ENCODE assay signal across 16 cellular contexts in the genomic region with DNA sequence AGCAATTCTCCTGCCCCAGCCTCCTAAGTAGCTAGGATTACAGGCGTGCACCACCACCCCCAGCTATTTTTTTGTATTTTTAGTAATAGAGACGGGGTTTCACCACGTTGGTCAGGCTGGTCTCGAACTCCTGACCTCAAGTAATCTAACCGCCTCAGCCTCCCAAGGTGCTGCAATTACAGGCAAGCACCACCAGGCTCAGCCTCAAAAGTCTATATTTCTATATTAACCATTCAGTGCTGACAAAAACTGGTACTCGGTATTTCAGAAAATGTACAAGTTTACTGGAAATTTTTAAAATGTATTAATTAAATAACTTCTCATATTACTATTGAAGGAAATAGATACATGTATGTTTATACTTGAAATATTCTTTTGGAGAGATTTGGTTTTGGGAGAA. TPM values are rescaled to one million over a fixed set of nuclear protein-coding genes. Genes with fewer than 3 reads are reported as not detected.
DNase-seq lines count a peak whose midpoint lies in the region; ATAC-seq and TF ChIP-seq lines count a peak whose summit lies in the region.
"Had no signal": no experiment of that assay in that cellular context is flagged by ENCODE, and none has a peak within 500 bp of the region (broad histone marks: within the 10 kb centered on the region; RNA-seq: fewer than 3 reads in every experiment).

No MANE protein-coding gene starts in this region.

- CTCF ChIA-PET in activated CD4-positive, alpha-beta T cell treated with anti-CD3 and anti-CD28 coated beads for 36 hours (lab: Charles Lee): interaction anchor here (0.7 to 1.4 kb wide), 7 partner anchors 9 to 211 kb away, joined by 3 to 8 read pairs (median 3); no protein-coding TSS in a partner anchor

- no peak overlapping the region for H3K4me2 ChIP-seq in osteoblast (ENCODE audit: insufficient read depth, low read length)

- intact Hi-C loops in activated CD4-positive, alpha-beta T cell treated with anti-CD3 and anti-CD28 coated beads for 36 hours (cut with DNase I, micrococcal nuclease): loop anchor here in 1 of 2 experiments (10.0 kb wide), 1 partner anchor 182 kb away; no protein-coding TSS in a partner anchor

- H3K4me3 Mint-ChIP-seq in activated CD4-positive, alpha-beta T cell treated with anti-CD3 and anti-CD28 coated beads for 36 hours: no peak overlapping the region
- H3K4me3 Mint-ChIP-seq in brain: peak overlapping the region in 4 of 5 experiments; percentile 47 to 88 (median 73)

- no peak overlapping the region for H3K27ac ChIP-seq in osteoblast (ENCODE audit: low read depth, low read length)
- H3K27ac ChIP-seq: BLaER1, skin epidermis had no signal

- no peaks in the 10 kb centered on the region for H3K27me3 ChIP-seq in osteoblast (ENCODE audit: insufficient read depth, low read length)
- H3K27me3 ChIP-seq: BLaER1 had no signal

- peaks cover 48% of the 10 kb centered on the region for H4K20me1 ChIP-seq in osteoblast (ENCODE audit: insufficient read depth, low read length)

- no peak overlapping the region for H3K4me3 ChIP-seq in osteoblast (ENCODE audit: insufficient read depth, low read length)
- H3K4me3 ChIP-seq: BLaER1, skin epidermis had no signal

- H3K4me1 ChIP-seq in osteoblast (ENCODE audit: insufficient read depth, low read length): peaks cover 13% of the 10 kb centered on the region

- no peaks in the 10 kb centered on the region for H3K9me3 ChIP-seq in osteoblast (ENCODE audit: low read depth, low read length)
- H3K9me3 ChIP-seq: BLaER1 had no signal

- ATAC-seq in activated CD4-positive, alpha-beta T cell treated with anti-CD3 and anti-CD28 coated beads for 36 hours: no peak
- ATAC-seq: left ventricle myocardium superior had no signal

- no peaks in the 10 kb centered on the region for H3K36me3 ChIP-seq in osteoblast (ENCODE audit: insufficient read depth, low read length)

- in situ Hi-C loops in KBM-7 (cut with MboI; ENCODE audit: low pct_unique_long_range_greater_than_20kb, low sequenced_read_pairs): loop anchor here (10.0 kb wide), 1 partner anchor 62 kb away; a partner anchor contains a TSS

- H3K79me2 ChIP-seq in osteoblast (ENCODE audit: insufficient read depth, low read length): no peaks in the 10 kb centered on the region

- no peaks in the 10 kb centered on the region for H3K27me3 Mint-ChIP-seq in activated CD4-positive, alpha-beta T cell treated with anti-CD3 and anti-CD28 coated beads for 36 hours
- peaks cover 7% of the 10 kb centered on the region for H3K27me3 Mint-ChIP-seq in brain
- H3K27me3 Mint-ChIP-seq: activated CD4-positive, alpha-beta T cell treated with anti-CD3 and anti-CD28 coated beads, Interleukin-2, amount 10 ng/mL, durations not matched to agents 24 days and 14 days had no signal

- H3K4me1 Mint-ChIP-seq in activated CD4-positive, alpha-beta T cell treated with anti-CD3 and anti-CD28 coated beads for 36 hours: peaks cover 21% of the 10 kb centered on the region
- H3K4me1 Mint-ChIP-seq in brain: peaks cover 36% of the 10 kb centered on the region

- POLR2A ChIA-PET in activated CD4-positive, alpha-beta T cell treated with anti-CD3 and anti-CD28 coated beads for 36 hours (lab: Charles Lee): no interaction called here

- peak; percentile 39 for DNase-seq in activated CD4-positive, alpha-beta T cell treated with anti-CD3 and anti-CD28 coated beads for 36 hours
- no peak for DNase-seq in activated CD4-positive, alpha-beta T cell treated with anti-CD3 and anti-CD28 coated beads for 4 hours
- peak; percentile 28 for DNase-seq in KBM-7
- peak; percentile 38 for DNase-seq in osteoblast (ENCODE audit: insufficient read length, low spot score, missing footprints)
- no peak for DNase-seq in stimulated activated naive CD4-positive, alpha-beta T cell (lab: John Stamatoyannopoulos, UW)
- DNase-seq in effector CD4-positive, alpha-beta T cell: no peak
- DNase-seq in A172 (ENCODE audit: low spot score): no peak
- DNase-seq: activated CD4-positive, alpha-beta T cell treated with anti-CD3 and anti-CD28 coated beads, Interleukin-2, amount 10 ng/mL, durations not matched to agents 24 days and 14 days; activated effector memory CD4-positive, alpha-beta T cell treated with Interleukin-2 at 50 U/mL for 16 hours; hippocampal formation; left ventricle myocardium superior; NCI-H1092 treated with DMSO at 0.1 percent for 48 hours; NCI-H82 had no signal

- TF ChIP-seq CTCF in brain (conservative IDR thresholded peaks at IDR 0.05) (no peak), osteoblast (IDR thresholded peaks at IDR 0.05; ENCODE audit: extremely low read depth, low read depth, low read length) (peak; percentile 18)

- no peak overlapping the region for H2AFZ ChIP-seq in osteoblast (ENCODE audit: low read length)

- peaks cover 26% of the 10 kb centered on the region for H3K36me3 Mint-ChIP-seq in activated CD4-positive, alpha-beta T cell treated with anti-CD3 and anti-CD28 coated beads for 36 hours (ENCODE audit: low read depth)
- H3K36me3 Mint-ChIP-seq in brain: peaks cover 37% of the 10 kb centered on the region

- no peaks in the 10 kb centered on the region for H3K9me3 Mint-ChIP-seq in activated CD4-positive, alpha-beta T cell treated with anti-CD3 and anti-CD28 coated beads for 36 hours (ENCODE audit: low read depth)
- H3K9me3 Mint-ChIP-seq in brain: peaks cover 0 to 15% (median 12%) of the 10 kb centered on the region in 5 experiments
- H3K9me3 Mint-ChIP-seq: activated CD4-positive, alpha-beta T cell treated with anti-CD3 and anti-CD28 coated beads, Interleukin-2, amount 10 ng/mL, durations not matched to agents 24 days and 14 days had no signal

- H3K27ac Mint-ChIP-seq in activated CD4-positive, alpha-beta T cell treated with anti-CD3 and anti-CD28 coated beads for 36 hours: no peak overlapping the region
- no peak overlapping the region for H3K27ac Mint-ChIP-seq in brain
- H3K27ac Mint-ChIP-seq: activated CD4-positive, alpha-beta T cell treated with anti-CD3 and anti-CD28 coated beads, Interleukin-2, amount 10 ng/mL, durations not matched to agents 24 days and 14 days had no signal

RNA-seq across cellular contexts. Expression of a gene that starts 1.4 kb away (rescaled TPM):
- 10 to 100 TPM; 23.3 to 26.0 TPM for total RNA-seq in activated CD4-positive, alpha-beta T cell treated with anti-CD3 and anti-CD28 coated beads for 36 hours
- 28.8 TPM for polyA plus RNA-seq in brain (ENCODE audit: insufficient read depth, low read depth, low replicate concordance)
- total RNA-seq in osteoblast: 13.0 and 20.3 TPM in 2 replicates
- total RNA-seq in A172 (2014; rRNA removed; shearing (Covaris generic)): 8.7 and 10.5 TPM in 2 replicates

RNA-seq across cellular contexts. Expression of a gene that starts 1.6 kb away (rescaled TPM):
- total RNA-seq in activated CD4-positive, alpha-beta T cell treated with anti-CD3 and anti-CD28 coated beads for 36 hours: 10 to 100 TPM; 20.0 to 22.3 TPM
- 18.7 TPM for polyA plus RNA-seq in brain (ENCODE audit: insufficient read depth, low read depth, low replicate concordance)
- 25.3 and 27.4 TPM in 2 replicates for total RNA-seq in osteoblast
- total RNA-seq in A172 (2014; rRNA removed; shearing (Covaris generic)): 38.7 and 41.0 TPM in 2 replicates

RNA-seq across cellular contexts. Expression of a gene that starts 33.8 kb away (rescaled TPM):
- total RNA-seq in activated CD4-positive, alpha-beta T cell treated with anti-CD3 and anti-CD28 coated beads for 36 hours: 100 to 1,000 TPM; 286 to 329 TPM
- 116 TPM for polyA plus RNA-seq in brain (ENCODE audit: insufficient read depth, low read depth, low replicate concordance)
- total RNA-seq in osteoblast: 72.4 and 75.1 TPM in 2 replicates
- 56.7 and 121 TPM in 2 replicates for total RNA-seq in A172 (2014; rRNA removed; shearing (Covaris generic))

RNA-seq across cellular contexts. Expression of a gene that starts 41.8 kb away (rescaled TPM):
- total RNA-seq in activated CD4-positive, alpha-beta T cell treated with anti-CD3 and anti-CD28 coated beads for 36 hours: 10 to 100 TPM; 65.4 to 85.9 TPM
- 79.8 TPM for polyA plus RNA-seq in brain (ENCODE audit: insufficient read depth, low read depth, low replicate concordance)
- 34.4 and 36.8 TPM in 2 replicates for total RNA-seq in osteoblast
- total RNA-seq in A172 (2014; rRNA removed; shearing (Covaris generic)): 55.7 and 59.0 TPM in 2 replicates

RNA-seq across cellular contexts. Expression of a gene that starts 45.2 kb away (rescaled TPM):
- total RNA-seq in activated CD4-positive, alpha-beta T cell treated with anti-CD3 and anti-CD28 coated beads for 36 hours: not detected
- polyA plus RNA-seq in brain (ENCODE audit: insufficient read depth, low read depth, low replicate concordance): not detected
- not detected in 2 replicates for total RNA-seq in osteoblast
- total RNA-seq in A172 (2014; rRNA removed; shearing (Covaris generic)): not detected in 2 replicates

Comparison
In these comparisons a context has a peak if more than half of its experiments do, and no peak if none do; other contexts are left out.
1. DNase-seq: peak in activated CD4-positive, alpha-beta T cell treated with anti-CD3 and anti-CD28 coated beads for 36 hours (single experiment), KBM-7 (single experiment) and osteoblast (single experiment); none in activated CD4-positive, alpha-beta T cell treated with anti-CD3 and anti-CD28 coated beads for 4 hours (0 of 2), stimulated activated naive CD4-positive, alpha-beta T cell (0 of 6), effector CD4-positive, alpha-beta T cell (single experiment) and A172 (single experiment).